In genomic region chr7:119397156-119397555, GRCh38 we compare ENCODE assay signal across 16 cellular contexts.
DNase-seq lines count a peak whose midpoint lies in the region; ATAC-seq and TF ChIP-seq lines count a peak whose summit lies in the region.
"Had no signal": no experiment of that assay in that cellular context is flagged by ENCODE, and none has a peak within 500 bp of the region (broad histone marks: within the 10 kb centered on the region; RNA-seq: fewer than 3 reads in every experiment).

No MANE protein-coding gene starts in this region.

- intact Hi-C loops in posterior vena cava (cut with DNase I): no loop called here

- TF ChIP-seq CTCF in coronary artery (IDR thresholded peaks at IDR 0.05): no peak

- no peak overlapping the region for H3K4me3 ChIP-seq in coronary artery
- H3K4me3 ChIP-seq: BLaER1 treated with 17β-estradiol and CSF1 and Interleukin-3, amounts not matched to agents 10 nM and 100 nM; gastroesophageal sphincter had no signal

- DNase-seq in OCI-M1 (lab: John Stamatoyannopoulos, UW) (peak; percentile 9), posterior vena cava (ENCODE audit: low spot score) (no peak), cerebellar nuclear complex (lab: John Stamatoyannopoulos, UW) (no peak), NCI-H1694 treated with DMSO at 0.1 percent for 48 hours (lab: John Stamatoyannopoulos, UW) (no peak), coronary artery (ENCODE audit: low spot score) (no peak)
- DNase-seq: activated CD4-positive, alpha-beta T cell treated with anti-CD3 and anti-CD28 coated beads for 36 hours; endodermal cell; kidney; NCI-H226; right cardiac atrium; stimulated activated naive CD8-positive, alpha-beta T cell treated with anti-CD3 and anti-CD28 coated beads, Interleukin-15, amount 100 ng/mL, for 72 hours had no signal

- ATAC-seq in GM19025 (IDR thresholded peaks at IDR 0.05; ENCODE audit: low read depth, unreplicated experiment) (peak; percentile 63), GM21786 (IDR thresholded peaks at IDR 0.05; ENCODE audit: unreplicated experiment) (peak; percentile 90), HG03097 (IDR thresholded peaks at IDR 0.05; ENCODE audit: low FRiP score, unreplicated experiment) (peak; percentile 93)
- ATAC-seq: activated CD4-positive, alpha-beta T cell treated with anti-CD3 and anti-CD28 coated beads for 36 hours; gastroesophageal sphincter; right cardiac atrium; stimulated activated naive CD8-positive, alpha-beta T cell treated with anti-CD3 and anti-CD28 coated beads, Interleukin-15, amount 100 ng/mL, for 72 hours had no signal

- H3K27ac ChIP-seq in coronary artery: no peak overlapping the region
- H3K27ac ChIP-seq: BLaER1 treated with 17β-estradiol and CSF1 and Interleukin-3, amounts not matched to agents 10 nM and 100 nM; gastroesophageal sphincter had no signal
